16 cellular contexts compared by ENCODE assay signal in the genomic region with DNA sequence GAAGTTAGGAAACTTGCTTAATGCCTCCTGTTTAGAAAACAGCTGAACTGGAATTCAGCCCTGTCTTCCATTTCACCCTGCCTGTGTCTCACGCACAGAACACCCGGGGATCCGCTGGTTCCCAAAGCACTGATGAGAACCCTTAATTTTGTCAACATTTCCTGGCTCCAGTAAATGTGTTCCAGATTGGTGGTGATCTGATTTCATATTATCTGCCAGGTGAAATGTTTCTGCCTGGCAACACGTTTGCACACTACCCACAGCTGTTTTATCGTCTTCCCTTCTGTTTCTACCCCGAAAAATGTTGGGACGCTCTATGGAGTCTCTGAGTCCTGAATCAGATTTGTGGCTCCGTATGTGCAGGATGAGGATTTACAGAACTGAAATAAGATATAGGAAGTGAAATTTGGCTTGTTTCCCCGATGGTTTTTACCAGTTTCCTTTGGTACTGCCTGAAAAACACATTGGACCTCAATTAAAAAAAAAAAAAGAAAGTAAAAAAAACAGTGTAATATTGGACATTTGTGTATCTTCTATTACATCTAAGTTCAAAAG. TPM values are rescaled to one million over a fixed set of nuclear protein-coding genes. Genes with fewer than 3 reads are reported as not detected.
DNase-seq lines count a peak whose midpoint lies in the region; ATAC-seq and TF ChIP-seq lines count a peak whose summit lies in the region.
"Had no signal": no experiment of that assay in that cellular context is flagged by ENCODE, and none has a peak within 500 bp of the region (broad histone marks: within the 10 kb centered on the region; RNA-seq: fewer than 3 reads in every experiment).

No MANE protein-coding gene starts in this region.

- no peaks in the 10 kb centered on the region for H3K4me1 Mint-ChIP-seq in activated T-cell treated with anti-CD3 and anti-CD28 coated beads, Interleukin-2, amount 50 U/mL, for 72 hours (ENCODE audit: low read depth)

- H3K9me3 ChIP-seq in BE2C (no peaks in the 10 kb centered on the region), SK-N-MC (ENCODE audit: low read depth, low read length) (no peaks in the 10 kb centered on the region), lower lobe of right lung (no peaks in the 10 kb centered on the region)
- H3K9me3 ChIP-seq: prostate gland, SJSA1, thoracic aorta had no signal

- intact Hi-C loops in lower lobe of right lung (cut with DNase I) = no loop called here

- H3K9me3 Mint-ChIP-seq in activated T-cell treated with anti-CD3 and anti-CD28 coated beads, Interleukin-2, amount 50 U/mL, for 72 hours = no peaks in the 10 kb centered on the region
- H3K9me3 Mint-ChIP-seq: activated CD4-positive, alpha-beta memory T cell treated with anti-CD3 and anti-CD28 coated beads for 36 hours had no signal

- H3K27ac Mint-ChIP-seq in activated T-cell treated with anti-CD3 and anti-CD28 coated beads, Interleukin-2, amount 50 U/mL, for 72 hours = no peak overlapping the region
- H3K27ac Mint-ChIP-seq: activated CD4-positive, alpha-beta memory T cell treated with anti-CD3 and anti-CD28 coated beads for 36 hours had no signal

- H3K27me3 Mint-ChIP-seq in activated T-cell treated with anti-CD3 and anti-CD28 coated beads, Interleukin-2, amount 50 U/mL, for 72 hours (ENCODE audit: low read depth) = peaks cover 13% of the 10 kb centered on the region

- peak overlapping the region; percentile 4 for H3K4me3 ChIP-seq in BE2C (ENCODE audit: low read depth, low read length)
- peak overlapping the region; percentile 43 for H3K4me3 ChIP-seq in SK-N-MC
- no peak overlapping the region for H3K4me3 ChIP-seq in lower lobe of right lung
- H3K4me3 ChIP-seq: prostate gland, SJSA1, thoracic aorta had no signal

- ATAC-seq in GM19452 (IDR thresholded peaks at IDR 0.05; ENCODE audit: unreplicated experiment) (peak; percentile 61), lower lobe of right lung (peak; percentile 11 to 56)
- ATAC-seq in activated T-cell treated with anti-CD3 and anti-CD28 coated beads, Interleukin-2, amount 50 U/mL, for 72 hours (replicated peaks in 1 of 2) = no peak

- no peaks in the 10 kb centered on the region for H3K36me3 Mint-ChIP-seq in activated T-cell treated with anti-CD3 and anti-CD28 coated beads, Interleukin-2, amount 50 U/mL, for 72 hours (ENCODE audit: insufficient read depth in 2 of 2)
- H3K36me3 Mint-ChIP-seq: activated CD4-positive, alpha-beta memory T cell treated with anti-CD3 and anti-CD28 coated beads for 36 hours had no signal

- H3K9ac ChIP-seq in SK-N-MC (ENCODE audit: insufficient read length) = no peak overlapping the region

- H3K27me3 ChIP-seq in BE2C (no peaks in the 10 kb centered on the region), lower lobe of right lung (ENCODE audit: low read depth) (no peaks in the 10 kb centered on the region)
- H3K27me3 ChIP-seq: SJSA1 had no signal

- TF ChIP-seq CTCF in BE2C (IDR thresholded peaks at IDR 0.05; ENCODE audit: low read depth, low read length) = no peak
- no peak for TF ChIP-seq CTCF in lower lobe of right lung (IDR thresholded peaks at IDR 0.05)

- H3K4me1 ChIP-seq in BE2C = peaks cover 8% of the 10 kb centered on the region
- H3K4me1 ChIP-seq in lower lobe of right lung = peaks cover 21% of the 10 kb centered on the region
- H3K4me1 ChIP-seq: prostate gland had no signal

- DNase-seq in BE2C (peak; percentile 26), SK-N-MC (ENCODE audit: low read depth, low spot score) (no peak), lower lobe of right lung (no peak), DMS79 (lab: John Stamatoyannopoulos, UW) (no peak), germinal center (ENCODE audit: low spot score) (no peak), DMS79 treated with DMSO at 0.1 percent for 48 hours (lab: John Stamatoyannopoulos, UW) (no peak)
- DNase-seq in activated T-cell treated with anti-CD3 and anti-CD28 coated beads, Interleukin-2, amount 50 U/mL, for 72 hours = no peak
- DNase-seq: activated CD4-positive, alpha-beta memory T cell treated with anti-CD3 and anti-CD28 coated beads for 36 hours; activated effector memory CD4-positive, alpha-beta T cell treated with Interleukin-2 at 50 U/mL for 16 hours; HCEC 1CT; NCI-H1417 treated with DMSO at 0.1 percent for 48 hours; NCI-H69 had no signal

- H3K36me3 ChIP-seq in BE2C = no peaks in the 10 kb centered on the region
- H3K36me3 ChIP-seq in SK-N-MC (ENCODE audit: insufficient read depth, low read length) = no peaks in the 10 kb centered on the region
- no peaks in the 10 kb centered on the region for H3K36me3 ChIP-seq in lower lobe of right lung
- H3K36me3 ChIP-seq: prostate gland, SJSA1, thoracic aorta had no signal

- no peak overlapping the region for H3K4me3 Mint-ChIP-seq in activated T-cell treated with anti-CD3 and anti-CD28 coated beads, Interleukin-2, amount 50 U/mL, for 72 hours
- H3K4me3 Mint-ChIP-seq: activated CD4-positive, alpha-beta memory T cell treated with anti-CD3 and anti-CD28 coated beads for 36 hours had no signal

- H3K27ac ChIP-seq in SK-N-MC = peak overlapping the region; percentile 62; the same call in 1 of the 2 replicates
- no peak overlapping the region for H3K27ac ChIP-seq in lower lobe of right lung
- H3K27ac ChIP-seq: prostate gland, thoracic aorta had no signal

RNA-seq across cellular contexts. Expression of a gene that starts 29.0 kb away (rescaled TPM):
- polyA plus RNA-seq in BE2C (2012; ENCODE audit: insufficient read depth, insufficient read length, low read depth) = 1.5 TPM
- 529 TPM for total RNA-seq in lower lobe of right lung
- under 1 TPM; 0.05 to 0.14 TPM for total RNA-seq in activated T-cell treated with anti-CD3 and anti-CD28 coated beads, Interleukin-2, amount 50 U/mL, for 72 hours
- total RNA-seq: SJSA1 had no signal

Comparison
In these comparisons a context has a peak if more than half of its experiments do, and no peak if none do; other contexts are left out.
1. ATAC-seq: peak in GM19452 (single experiment) and lower lobe of right lung (2 of 2); none in activated T-cell treated with anti-CD3 and anti-CD28 coated beads, Interleukin-2, amount 50 U/mL, for 72 hours (0 of 2).
2. RNA of a gene that starts 29.0 kb away (total RNA-seq): 529 TPM in lower lobe of right lung (single experiment); 0.05 to 0.14 TPM in activated T-cell treated with anti-CD3 and anti-CD28 coated beads, Interleukin-2, amount 50 U/mL, for 72 hours; every median in the first group is over 100 times any median in the second.